2 cellular contexts compared by ENCODE assay signal in the genomic region with DNA sequence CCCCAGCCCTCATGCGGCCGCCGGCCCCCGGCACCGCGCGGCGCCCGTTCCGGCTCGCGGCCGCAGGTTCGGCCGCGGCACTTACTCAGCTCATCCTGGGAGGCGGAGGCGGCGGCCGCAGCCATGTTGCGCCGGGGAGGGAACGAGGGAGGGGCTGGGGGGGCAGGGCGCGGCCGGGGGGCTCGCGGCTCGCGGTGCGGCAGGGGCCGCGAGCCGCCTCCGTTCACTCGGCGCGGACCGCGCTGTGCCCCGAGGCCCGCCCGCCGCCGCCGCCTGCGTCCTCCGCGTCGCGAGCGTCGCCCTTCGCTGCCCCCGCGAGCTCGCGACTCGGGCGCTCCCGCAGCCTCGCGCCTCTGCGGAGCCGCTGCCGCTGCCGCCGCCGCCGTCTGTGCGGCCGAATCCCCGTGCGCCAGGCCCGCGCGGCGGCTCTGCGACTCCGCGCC.
TF ChIP-seq lines count a peak whose summit lies in the region.

No MANE protein-coding gene starts in this region.

TF ChIP-seq in SK-N-SH, 30 proteins besides CTCF, POLR2A, EP300 and RAD21 (continued from another document):
- TF ChIP-seq, protein P1, sequence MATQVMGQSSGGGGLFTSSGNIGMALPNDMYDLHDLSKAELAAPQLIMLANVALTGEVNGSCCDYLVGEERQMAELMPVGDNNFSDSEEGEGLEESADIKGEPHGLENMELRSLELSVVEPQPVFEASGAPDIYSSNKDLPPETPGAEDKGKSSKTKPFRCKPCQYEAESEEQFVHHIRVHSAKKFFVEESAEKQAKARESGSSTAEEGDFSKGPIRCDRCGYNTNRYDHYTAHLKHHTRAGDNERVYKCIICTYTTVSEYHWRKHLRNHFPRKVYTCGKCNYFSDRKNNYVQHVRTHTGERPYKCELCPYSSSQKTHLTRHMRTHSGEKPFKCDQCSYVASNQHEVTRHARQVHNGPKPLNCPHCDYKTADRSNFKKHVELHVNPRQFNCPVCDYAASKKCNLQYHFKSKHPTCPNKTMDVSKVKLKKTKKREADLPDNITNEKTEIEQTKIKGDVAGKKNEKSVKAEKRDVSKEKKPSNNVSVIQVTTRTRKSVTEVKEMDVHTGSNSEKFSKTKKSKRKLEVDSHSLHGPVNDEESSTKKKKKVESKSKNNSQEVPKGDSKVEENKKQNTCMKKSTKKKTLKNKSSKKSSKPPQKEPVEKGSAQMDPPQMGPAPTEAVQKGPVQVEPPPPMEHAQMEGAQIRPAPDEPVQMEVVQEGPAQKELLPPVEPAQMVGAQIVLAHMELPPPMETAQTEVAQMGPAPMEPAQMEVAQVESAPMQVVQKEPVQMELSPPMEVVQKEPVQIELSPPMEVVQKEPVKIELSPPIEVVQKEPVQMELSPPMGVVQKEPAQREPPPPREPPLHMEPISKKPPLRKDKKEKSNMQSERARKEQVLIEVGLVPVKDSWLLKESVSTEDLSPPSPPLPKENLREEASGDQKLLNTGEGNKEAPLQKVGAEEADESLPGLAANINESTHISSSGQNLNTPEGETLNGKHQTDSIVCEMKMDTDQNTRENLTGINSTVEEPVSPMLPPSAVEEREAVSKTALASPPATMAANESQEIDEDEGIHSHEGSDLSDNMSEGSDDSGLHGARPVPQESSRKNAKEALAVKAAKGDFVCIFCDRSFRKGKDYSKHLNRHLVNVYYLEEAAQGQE (IDR thresholded peaks at IDR 0.05; ENCODE audit: low read depth, low read length): no peak
- TF ChIP-seq GABPA (IDR thresholded peaks at IDR 0.05; ENCODE audit: low read depth) (no peak), RXRA (IDR thresholded peaks at IDR 0.05; ENCODE audit: borderline replicate concordance, low read depth) (no peak), RFX5 (IDR thresholded peaks at IDR 0.05; ENCODE audit: low read length) (no peak), TAF1 (IDR thresholded peaks at IDR 0.05; ENCODE audit: borderline replicate concordance, low read depth, low read length) (no peak), NFIC (IDR thresholded peaks at IDR 0.05; ENCODE audit: borderline replicate concordance) (no peak), YY1 (IDR thresholded peaks at IDR 0.05; ENCODE audit: low read depth) (no peak; the same call in 1 of the 2 replicates), FOSL2 (IDR thresholded peaks at IDR 0.05; ENCODE audit: borderline replicate concordance, low read depth) (no peak), FOXM1 (IDR thresholded peaks at IDR 0.05; ENCODE audit: low read depth) (no peak), CHD2 (IDR thresholded peaks at IDR 0.05; ENCODE audit: low read length, partially characterized antibody) (no peak), EZH2phosphoT487 (IDR thresholded peaks at IDR 0.05; ENCODE audit: borderline replicate concordance, low read depth) (no peak), SMC3 (IDR thresholded peaks at IDR 0.05; ENCODE audit: low read depth, low read length) (no peak)
- TF ChIP-seq, protein P2, sequence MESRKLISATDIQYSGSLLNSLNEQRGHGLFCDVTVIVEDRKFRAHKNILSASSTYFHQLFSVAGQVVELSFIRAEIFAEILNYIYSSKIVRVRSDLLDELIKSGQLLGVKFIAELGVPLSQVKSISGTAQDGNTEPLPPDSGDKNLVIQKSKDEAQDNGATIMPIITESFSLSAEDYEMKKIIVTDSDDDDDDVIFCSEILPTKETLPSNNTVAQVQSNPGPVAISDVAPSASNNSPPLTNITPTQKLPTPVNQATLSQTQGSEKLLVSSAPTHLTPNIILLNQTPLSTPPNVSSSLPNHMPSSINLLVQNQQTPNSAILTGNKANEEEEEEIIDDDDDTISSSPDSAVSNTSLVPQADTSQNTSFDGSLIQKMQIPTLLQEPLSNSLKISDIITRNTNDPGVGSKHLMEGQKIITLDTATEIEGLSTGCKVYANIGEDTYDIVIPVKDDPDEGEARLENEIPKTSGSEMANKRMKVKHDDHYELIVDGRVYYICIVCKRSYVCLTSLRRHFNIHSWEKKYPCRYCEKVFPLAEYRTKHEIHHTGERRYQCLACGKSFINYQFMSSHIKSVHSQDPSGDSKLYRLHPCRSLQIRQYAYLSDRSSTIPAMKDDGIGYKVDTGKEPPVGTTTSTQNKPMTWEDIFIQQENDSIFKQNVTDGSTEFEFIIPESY (IDR thresholded peaks at IDR 0.05; ENCODE audit: borderline replicate concordance, low read depth): no peak
- TF ChIP-seq, protein P3, sequence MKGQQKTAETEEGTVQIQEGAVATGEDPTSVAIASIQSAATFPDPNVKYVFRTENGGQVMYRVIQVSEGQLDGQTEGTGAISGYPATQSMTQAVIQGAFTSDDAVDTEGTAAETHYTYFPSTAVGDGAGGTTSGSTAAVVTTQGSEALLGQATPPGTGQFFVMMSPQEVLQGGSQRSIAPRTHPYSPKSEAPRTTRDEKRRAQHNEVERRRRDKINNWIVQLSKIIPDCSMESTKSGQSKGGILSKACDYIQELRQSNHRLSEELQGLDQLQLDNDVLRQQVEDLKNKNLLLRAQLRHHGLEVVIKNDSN (IDR thresholded peaks at IDR 0.05; ENCODE audit: borderline replicate concordance, low read depth): no peak

TF ChIP-seq in SK-N-SH treated with all-trans-retinoic acid at 6 μM for 48 hours, 23 proteins besides CTCF, POLR2A, EP300 and RAD21 (continued from another document):
- TF ChIP-seq, protein P4, sequence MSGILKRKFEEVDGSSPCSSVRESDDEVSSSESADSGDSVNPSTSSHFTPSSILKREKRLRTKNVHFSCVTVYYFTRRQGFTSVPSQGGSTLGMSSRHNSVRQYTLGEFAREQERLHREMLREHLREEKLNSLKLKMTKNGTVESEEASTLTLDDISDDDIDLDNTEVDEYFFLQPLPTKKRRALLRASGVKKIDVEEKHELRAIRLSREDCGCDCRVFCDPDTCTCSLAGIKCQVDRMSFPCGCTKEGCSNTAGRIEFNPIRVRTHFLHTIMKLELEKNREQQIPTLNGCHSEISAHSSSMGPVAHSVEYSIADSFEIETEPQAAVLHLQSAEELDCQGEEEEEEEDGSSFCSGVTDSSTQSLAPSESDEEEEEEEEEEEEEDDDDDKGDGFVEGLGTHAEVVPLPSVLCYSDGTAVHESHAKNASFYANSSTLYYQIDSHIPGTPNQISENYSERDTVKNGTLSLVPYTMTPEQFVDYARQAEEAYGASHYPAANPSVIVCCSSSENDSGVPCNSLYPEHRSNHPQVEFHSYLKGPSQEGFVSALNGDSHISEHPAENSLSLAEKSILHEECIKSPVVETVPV (CRISPR knock-in tag; IDR thresholded peaks at IDR 0.05): no peak
- TF ChIP-seq OSR1 (CRISPR knock-in tag; IDR thresholded peaks at IDR 0.05) (no peak), ZFP30 (CRISPR knock-in tag; IDR thresholded peaks at IDR 0.05) (no peak), ZC3H10 (CRISPR knock-in tag; IDR thresholded peaks at IDR 0.05) (no peak), ISL1 (CRISPR knock-in tag; IDR thresholded peaks at IDR 0.05) (no peak), ARNTL (CRISPR knock-in tag; IDR thresholded peaks at IDR 0.05; ENCODE audit: borderline replicate concordance, low read depth) (no peak), SNAI2 (CRISPR knock-in tag; IDR thresholded peaks at IDR 0.05) (no peak), BACH2 (CRISPR knock-in tag; IDR thresholded peaks at IDR 0.05; ENCODE audit: borderline replicate concordance) (no peak)
- TF ChIP-seq, protein P5, sequence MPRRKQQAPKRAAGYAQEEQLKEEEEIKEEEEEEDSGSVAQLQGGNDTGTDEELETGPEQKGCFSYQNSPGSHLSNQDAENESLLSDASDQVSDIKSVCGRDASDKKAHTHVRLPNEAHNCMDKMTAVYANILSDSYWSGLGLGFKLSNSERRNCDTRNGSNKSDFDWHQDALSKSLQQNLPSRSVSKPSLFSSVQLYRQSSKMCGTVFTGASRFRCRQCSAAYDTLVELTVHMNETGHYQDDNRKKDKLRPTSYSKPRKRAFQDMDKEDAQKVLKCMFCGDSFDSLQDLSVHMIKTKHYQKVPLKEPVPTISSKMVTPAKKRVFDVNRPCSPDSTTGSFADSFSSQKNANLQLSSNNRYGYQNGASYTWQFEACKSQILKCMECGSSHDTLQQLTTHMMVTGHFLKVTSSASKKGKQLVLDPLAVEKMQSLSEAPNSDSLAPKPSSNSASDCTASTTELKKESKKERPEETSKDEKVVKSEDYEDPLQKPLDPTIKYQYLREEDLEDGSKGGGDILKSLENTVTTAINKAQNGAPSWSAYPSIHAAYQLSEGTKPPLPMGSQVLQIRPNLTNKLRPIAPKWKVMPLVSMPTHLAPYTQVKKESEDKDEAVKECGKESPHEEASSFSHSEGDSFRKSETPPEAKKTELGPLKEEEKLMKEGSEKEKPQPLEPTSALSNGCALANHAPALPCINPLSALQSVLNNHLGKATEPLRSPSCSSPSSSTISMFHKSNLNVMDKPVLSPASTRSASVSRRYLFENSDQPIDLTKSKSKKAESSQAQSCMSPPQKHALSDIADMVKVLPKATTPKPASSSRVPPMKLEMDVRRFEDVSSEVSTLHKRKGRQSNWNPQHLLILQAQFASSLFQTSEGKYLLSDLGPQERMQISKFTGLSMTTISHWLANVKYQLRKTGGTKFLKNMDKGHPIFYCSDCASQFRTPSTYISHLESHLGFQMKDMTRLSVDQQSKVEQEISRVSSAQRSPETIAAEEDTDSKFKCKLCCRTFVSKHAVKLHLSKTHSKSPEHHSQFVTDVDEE (CRISPR knock-in tag; IDR thresholded peaks at IDR 0.05): no peak
